ENCODE assay signal across 8 cellular contexts in the genomic region with DNA sequence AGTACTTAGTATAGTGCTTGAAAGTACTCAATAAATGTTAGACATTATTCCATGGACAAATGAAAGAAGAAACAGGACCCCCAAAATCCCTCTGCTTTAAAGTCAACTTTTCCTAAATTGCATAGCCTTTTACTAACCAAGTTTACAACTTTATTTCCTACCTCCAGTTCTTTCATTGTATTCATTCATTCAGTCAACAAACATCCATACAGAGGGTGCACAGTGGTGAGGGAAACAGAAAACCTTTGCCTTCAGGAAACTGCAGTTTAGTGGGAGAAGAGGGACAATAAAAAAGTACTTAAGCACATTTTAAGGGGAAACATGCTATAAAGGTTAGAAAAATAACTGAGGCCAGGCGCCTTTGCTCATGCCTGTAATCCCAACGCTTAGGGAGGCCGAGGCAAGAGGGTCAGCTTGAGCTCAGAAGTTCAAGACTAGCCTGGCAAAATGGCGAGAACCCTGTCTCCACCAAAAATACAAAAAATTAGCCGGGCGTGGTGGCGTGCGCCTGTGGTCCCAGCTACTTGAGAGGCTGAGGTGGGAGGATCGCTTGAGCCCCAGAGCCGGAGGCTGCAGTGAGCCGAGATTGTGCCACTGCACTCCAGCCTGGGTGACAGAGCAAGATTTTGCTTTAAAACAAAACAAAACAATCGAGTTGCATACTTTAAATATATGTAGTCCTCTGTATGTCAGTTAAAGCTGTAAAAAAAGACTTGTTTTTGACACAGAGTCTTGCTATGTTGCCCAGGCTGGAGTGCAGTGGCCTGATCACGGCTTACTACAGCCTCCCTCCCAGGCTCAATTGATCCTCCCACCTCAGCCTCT. TPM values are rescaled to one million over a fixed set of nuclear protein-coding genes. Genes with fewer than 3 reads are reported as not detected.
DNase-seq lines count a peak whose midpoint lies in the region; ATAC-seq, FAIRE-seq and TF ChIP-seq lines count a peak whose summit lies in the region.

No MANE protein-coding gene starts in this region.

- H3K9me3 Mint-ChIP-seq in GM23338: no peaks in the 10 kb centered on the region

- ATAC-seq in GM23338: no peak
- no peak for ATAC-seq in HG02759 (IDR thresholded peaks at IDR 0.05; ENCODE audit: unreplicated experiment)
- ATAC-seq in HG02870 (IDR thresholded peaks at IDR 0.05; ENCODE audit: unreplicated experiment): no peak
- ATAC-seq in HG03025 (IDR thresholded peaks at IDR 0.05; ENCODE audit: low FRiP score, unreplicated experiment): no peak

- no peak for DNase-seq in GM23338 (ENCODE audit: low spot score)
- DNase-seq in WERI-Rb-1: no peak
- DNase-seq in foreskin fibroblast: no peak
- DNase-seq in HTR-8/SVneo (ENCODE audit: insufficient read length, low spot score): no peak

- peak overlapping the region; percentile 78 for H3K9ac ChIP-seq in skeletal muscle satellite cell (ENCODE audit: low read depth, low read length)

- H3K4me1 ChIP-seq in GM23338 (ENCODE audit: insufficient read depth): peaks cover 24% of the 10 kb centered on the region
- H3K4me1 ChIP-seq in skeletal muscle satellite cell (ENCODE audit: control insufficient read depth, insufficient read depth, low read length): peaks cover 23% of the 10 kb centered on the region

- peak overlapping the region; percentile 98 for H2AFZ ChIP-seq in GM23338

- H3K9me3 ChIP-seq in WERI-Rb-1 (ENCODE audit: severe bottlenecking): no peaks in the 10 kb centered on the region
- H3K9me3 ChIP-seq in skeletal muscle satellite cell (replicated peaks; ENCODE audit: low read length): no peaks in the 10 kb centered on the region

- H3K27ac Mint-ChIP-seq in GM23338: peak overlapping the region; percentile 96; the same call in 1 of the 2 replicates

- no peaks in the 10 kb centered on the region for H3K9me2 ChIP-seq in GM23338 (ENCODE audit: insufficient read depth)

- H3K4me3 Mint-ChIP-seq in GM23338: peak overlapping the region; percentile 94

- H3K27ac ChIP-seq in GM23338 (ENCODE audit: low read depth) (peak overlapping the region; percentile 91), WERI-Rb-1 (peak overlapping the region; percentile 91)

- H3K4me2 ChIP-seq in GM23338: peak overlapping the region; percentile 80
- H3K4me2 ChIP-seq in skeletal muscle satellite cell (ENCODE audit: low read length): peak overlapping the region; percentile 82

- H3K4me3 ChIP-seq in GM23338 (peak overlapping the region; percentile 91), WERI-Rb-1 (ENCODE audit: low read depth, low read length) (peak overlapping the region; percentile 71), foreskin fibroblast (ENCODE audit: low read depth in 1 of 2, low read length in 2 of 2) (peak overlapping the region; percentile 94 to 96), skeletal muscle satellite cell (ENCODE audit: low read length) (peak overlapping the region; percentile 80)

- H3K36me3 Mint-ChIP-seq in GM23338 (ENCODE audit: low read depth): no peaks in the 10 kb centered on the region

- peaks cover 4% of the 10 kb centered on the region for H3K27me3 Mint-ChIP-seq in GM23338 (ENCODE audit: insufficient read depth, low read depth, poor library complexity)

- H3K27me3 ChIP-seq in GM23338 (ENCODE audit: insufficient read depth) (peaks cover 7% of the 10 kb centered on the region; the same call in 1 of the 2 replicates), WERI-Rb-1 (ENCODE audit: insufficient read depth, low read depth, severe bottlenecking) (no peaks in the 10 kb centered on the region), skeletal muscle satellite cell (ENCODE audit: control insufficient read depth, insufficient read depth, low read length) (no peaks in the 10 kb centered on the region)

- peaks cover 29% of the 10 kb centered on the region for H3K4me1 Mint-ChIP-seq in GM23338

- no peak for FAIRE-seq in HTR-8/SVneo (lab: Jason Lieb, UNC)

- peaks cover 5% of the 10 kb centered on the region; the same call in 1 of the 2 replicates for H3K79me2 ChIP-seq in GM23338 (replicated peaks; ENCODE audit: insufficient read depth)

- H3K36me3 ChIP-seq in GM23338 (ENCODE audit: insufficient read depth) (no peaks in the 10 kb centered on the region), WERI-Rb-1 (no peaks in the 10 kb centered on the region), skeletal muscle satellite cell (ENCODE audit: insufficient read depth, low read length) (no peaks in the 10 kb centered on the region)

- no peaks in the 10 kb centered on the region for H4K20me1 ChIP-seq in GM23338 (replicated peaks; ENCODE audit: insufficient read depth)

- TF ChIP-seq CTCF in GM23338 (conservative IDR thresholded peaks at IDR 0.05; ENCODE audit: low read depth in 2 of 2) (no peak), WERI-Rb-1 (IDR thresholded peaks at IDR 0.05; ENCODE audit: low read depth, low read length) (no peak), foreskin fibroblast (IDR thresholded peaks at IDR 0.05; ENCODE audit: low read depth, low read length) (no peak)

- H3F3A ChIP-seq in GM23338 (replicated peaks; ENCODE audit: low read depth): no peaks in the 10 kb centered on the region

TF ChIP-seq in GM23338, 12 proteins besides CTCF, POLR2A, EP300 and RAD21 (continues in another document):
- TF ChIP-seq EZH2 (IDR thresholded peaks at IDR 0.05; ENCODE audit: low read depth, unreplicated experiment) (no peak), NANOG (IDR thresholded peaks at IDR 0.05; ENCODE audit: borderline replicate concordance) (no peak), JUNB (IDR thresholded peaks at IDR 0.05; ENCODE audit: unreplicated experiment) (no peak), POLR2AphosphoS5 (IDR thresholded peaks at IDR 0.05; ENCODE audit: low read depth) (no peak), EZH2phosphoT487 (IDR thresholded peaks at IDR 0.05; ENCODE audit: unreplicated experiment) (no peak), ZNF331 (CRISPR knock-in tag; IDR thresholded peaks at IDR 0.05; ENCODE audit: low read depth) (no peak)
- TF ChIP-seq, protein P1, sequence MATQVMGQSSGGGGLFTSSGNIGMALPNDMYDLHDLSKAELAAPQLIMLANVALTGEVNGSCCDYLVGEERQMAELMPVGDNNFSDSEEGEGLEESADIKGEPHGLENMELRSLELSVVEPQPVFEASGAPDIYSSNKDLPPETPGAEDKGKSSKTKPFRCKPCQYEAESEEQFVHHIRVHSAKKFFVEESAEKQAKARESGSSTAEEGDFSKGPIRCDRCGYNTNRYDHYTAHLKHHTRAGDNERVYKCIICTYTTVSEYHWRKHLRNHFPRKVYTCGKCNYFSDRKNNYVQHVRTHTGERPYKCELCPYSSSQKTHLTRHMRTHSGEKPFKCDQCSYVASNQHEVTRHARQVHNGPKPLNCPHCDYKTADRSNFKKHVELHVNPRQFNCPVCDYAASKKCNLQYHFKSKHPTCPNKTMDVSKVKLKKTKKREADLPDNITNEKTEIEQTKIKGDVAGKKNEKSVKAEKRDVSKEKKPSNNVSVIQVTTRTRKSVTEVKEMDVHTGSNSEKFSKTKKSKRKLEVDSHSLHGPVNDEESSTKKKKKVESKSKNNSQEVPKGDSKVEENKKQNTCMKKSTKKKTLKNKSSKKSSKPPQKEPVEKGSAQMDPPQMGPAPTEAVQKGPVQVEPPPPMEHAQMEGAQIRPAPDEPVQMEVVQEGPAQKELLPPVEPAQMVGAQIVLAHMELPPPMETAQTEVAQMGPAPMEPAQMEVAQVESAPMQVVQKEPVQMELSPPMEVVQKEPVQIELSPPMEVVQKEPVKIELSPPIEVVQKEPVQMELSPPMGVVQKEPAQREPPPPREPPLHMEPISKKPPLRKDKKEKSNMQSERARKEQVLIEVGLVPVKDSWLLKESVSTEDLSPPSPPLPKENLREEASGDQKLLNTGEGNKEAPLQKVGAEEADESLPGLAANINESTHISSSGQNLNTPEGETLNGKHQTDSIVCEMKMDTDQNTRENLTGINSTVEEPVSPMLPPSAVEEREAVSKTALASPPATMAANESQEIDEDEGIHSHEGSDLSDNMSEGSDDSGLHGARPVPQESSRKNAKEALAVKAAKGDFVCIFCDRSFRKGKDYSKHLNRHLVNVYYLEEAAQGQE (IDR thresholded peaks at IDR 0.05; ENCODE audit: unreplicated experiment): no peak

RNA-seq across cellular contexts. Expression of a gene that starts 1.1 kb away (rescaled TPM):
- total RNA-seq in GM23338 (2014; rRNA removed; shearing (Covaris generic)): 9.0 and 10.3 TPM in 2 replicates
- 3.2 and 3.4 TPM in 2 replicates for polyA plus RNA-seq in GM23338 (2016; fragmentation: Nextera tagmentation; extraction: Ambion mirVana)
- 15.5 and 19.3 TPM in 2 replicates for total RNA-seq in skeletal muscle satellite cell (2012; rRNA removed)
